3 cellular contexts compared by ENCODE assay signal in genomic region chr4:166637816-166638215, GRCh38.
"Had no signal": no experiment of that assay in that cellular context is flagged by ENCODE, and none has a peak within 500 bp of the region (broad histone marks: within the 10 kb centered on the region; RNA-seq: fewer than 3 reads in every experiment).

No MANE protein-coding gene starts in this region.

- H3K4me3 ChIP-seq: GM12878 had no signal

- DNase-seq: GDM1, GF-D8 had no signal

- ATAC-seq: GM12878 had no signal
